26 cellular contexts compared by ENCODE assay signal in genomic region chr2:96955694-96956610, GRCh38. TPM values are rescaled to one million over a fixed set of nuclear protein-coding genes. Genes with fewer than 3 reads are reported as not detected.
DNase-seq lines count a peak whose midpoint lies in the region; ATAC-seq, FAIRE-seq and TF ChIP-seq lines count a peak whose summit lies in the region.
"Had no signal": no experiment of that assay in that cellular context is flagged by ENCODE, and none has a peak within 500 bp of the region (broad histone marks: within the 10 kb centered on the region; RNA-seq: fewer than 3 reads in every experiment).

No MANE protein-coding gene starts in this region.

- FAIRE-seq in small intestine (lab: Jason Lieb, UNC): no peak
- no peak for FAIRE-seq in frontal cortex (lab: Jason Lieb, UNC)
- FAIRE-seq: GM12892 had no signal

- H3K4me3 ChIP-seq in mucosa of descending colon (no peak overlapping the region), small intestine (ENCODE audit: low read depth in 1 of 2, low read length in 2 of 2) (no peak overlapping the region), SJCRH30 (no peak overlapping the region)

- peak; percentile 48 for ATAC-seq in mucosa of descending colon
- ATAC-seq: HCT116, Panc1 had no signal

- no peaks in the 10 kb centered on the region for H3K9me3 ChIP-seq in mucosa of descending colon
- H3K9me3 ChIP-seq in small intestine (ENCODE audit: control insufficient read depth, low read depth): no peaks in the 10 kb centered on the region
- H3K9me3 ChIP-seq in SJCRH30 (replicated peaks): no peaks in the 10 kb centered on the region
- H3K9me3 ChIP-seq: BE2C had no signal

- H3K27ac ChIP-seq in small intestine (ENCODE audit: low read depth in 1 of 2, low read length in 1 of 2) (no peak overlapping the region), SJCRH30 (no peak overlapping the region)
- H3K27ac ChIP-seq: 22Rv1, RWPE1 had no signal

- H3K4me1 ChIP-seq in mucosa of descending colon (ENCODE audit: low read depth) (peaks cover 39% of the 10 kb centered on the region), small intestine (ENCODE audit: control insufficient read depth in 2 of 2, insufficient read depth in 1 of 2, low read depth in 1 of 2, low read length in 1 of 2) (peaks cover 0 to 3% of the 10 kb centered on the region in 2 donors), SJCRH30 (no peaks in the 10 kb centered on the region; the same call in 1 of the 2 replicates)
- H3K4me1 ChIP-seq: BE2C had no signal

- TF ChIP-seq CTCF in mucosa of descending colon (IDR thresholded peaks at IDR 0.05): no peak

- H3K36me3 ChIP-seq in mucosa of descending colon (ENCODE audit: low read depth) (no peaks in the 10 kb centered on the region), small intestine (ENCODE audit: control insufficient read depth in 2 of 2, insufficient read depth in 2 of 2, low read length in 2 of 2) (no peaks in the 10 kb centered on the region), SJCRH30 (no peaks in the 10 kb centered on the region)
- H3K36me3 ChIP-seq: BE2C had no signal

- H3K27me3 ChIP-seq in small intestine (ENCODE audit: control insufficient read depth in 2 of 2, insufficient read depth in 2 of 2, low read length in 2 of 2) (no peaks in the 10 kb centered on the region), SJCRH30 (peaks cover 13% of the 10 kb centered on the region; the same call in 1 of the 2 replicates)
- H3K27me3 ChIP-seq: BE2C had no signal

- 60 to 71% (median 65%) methylated on average over 16 to 17 of the region's 17 CpGs for WGBS in small intestine, 3 donors

- intact Hi-C loops in mucosa of descending colon (cut with DNase I, micrococcal nuclease): no loop called here

- DNase-seq in NCI-H510A treated with DMSO at 0.1 percent for 48 hours (lab: John Stamatoyannopoulos, UW): peak; percentile 21
- DNase-seq in NCI-H510A (lab: John Stamatoyannopoulos, UW): no peak
- peak in 2 of 3 donors; percentile 59 to 68 for DNase-seq in mucosa of descending colon
- peak; percentile 12 for DNase-seq in small intestine
- no peak for DNase-seq in activated CD4-positive, alpha-beta T cell treated with anti-CD3 and anti-CD28 coated beads, Interleukin-2, amount 50 U/mL, for 1 hour
- DNase-seq in SJCRH30: no peak
- DNase-seq in OCI-M2 (lab: John Stamatoyannopoulos, UW; ENCODE audit: unreplicated experiment): no peak
- no peak for DNase-seq in frontal cortex (ENCODE audit: low spot score in 2 of 2)
- DNase-seq: BE2C; DMS153; DND-41; NCI-H1092 treated with DMSO at 0.1 percent for 48 hours; NCI-H1436 treated with DMSO at 0.1 percent for 48 hours; NCI-H187 treated with DMSO at 0.1 percent for 48 hours; NCI-H2171 treated with DMSO at 0.1 percent for 48 hours; NCI-H345; NCI-H526; NK-92 treated with Interleukin-12 subunit alpha and Interleukin-12 subunit beta, amount 100 ng/mL, for 24 hours; SHP77 had no signal

RNA-seq across cellular contexts. Expression of gene FAM178B, which starts 30.4 kb away (rescaled TPM):
- total RNA-seq in mucosa of descending colon (under 1 TPM; 0.20 to 0.98 (median 0.63) TPM), frontal cortex (not detected)
- polyA plus RNA-seq in small intestine: under 1 TPM in 1 of 3 donors, not detected in 2; 0.27 TPM
- total RNA-seq in SJCRH30 (2014; rRNA removed; shearing (Covaris generic)): 1.4 and 2.0 TPM in 2 replicates
- total RNA-seq: H4 had no signal
- polyA plus RNA-seq: IgD-negative memory B cell had no signal

Comparison
In these comparisons a context has a peak if more than half of its experiments do, and no peak if none do; other contexts are left out.
1. DNase-seq: peak in NCI-H510A treated with DMSO at 0.1 percent for 48 hours (single experiment), mucosa of descending colon (2 of 3) and small intestine (single experiment); none in NCI-H510A (single experiment), activated CD4-positive, alpha-beta T cell treated with anti-CD3 and anti-CD28 coated beads, Interleukin-2, amount 50 U/mL, for 1 hour (single experiment), SJCRH30 (0 of 2), OCI-M2 (single experiment) and frontal cortex (0 of 2).